In the genomic region with DNA sequence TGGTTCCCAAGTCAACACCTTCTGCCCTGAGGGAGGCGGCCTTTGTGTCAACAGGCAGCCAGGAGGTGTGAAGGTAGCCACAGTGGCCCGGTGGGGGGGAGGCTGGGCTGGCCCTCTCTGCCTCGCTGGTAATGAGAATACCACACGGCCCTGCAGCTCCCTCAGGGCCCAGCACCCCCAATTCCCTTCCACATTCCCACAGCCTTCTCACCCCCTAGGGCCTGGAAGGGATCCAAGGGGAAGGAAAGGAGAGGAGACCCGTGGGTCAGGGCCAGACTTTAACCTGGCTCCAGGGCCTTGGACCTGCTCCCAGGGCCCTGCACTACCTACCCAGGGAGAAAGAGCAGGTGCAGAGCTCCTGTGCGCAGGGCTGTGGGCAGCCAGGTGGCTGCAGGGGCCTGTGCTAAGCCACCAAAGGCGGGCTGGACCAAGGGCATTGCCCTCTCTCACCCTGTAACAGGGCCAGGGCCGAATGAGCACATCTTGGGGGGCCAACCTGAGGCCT, we compare ENCODE assay signal across 21 cellular contexts. TPM values are rescaled to one million over a fixed set of nuclear protein-coding genes. Genes with fewer than 3 reads are reported as not detected.
DNase-seq lines count a peak whose midpoint lies in the region; ATAC-seq and TF ChIP-seq lines count a peak whose summit lies in the region.
"Had no signal": no experiment of that assay in that cellular context is flagged by ENCODE, and none has a peak within 500 bp of the region (broad histone marks: within the 10 kb centered on the region; RNA-seq: fewer than 3 reads in every experiment).

No MANE protein-coding gene starts in this region.

- H4K8ac ChIP-seq in neuronal stem cell (ENCODE audit: low read depth, low read length) = no peak overlapping the region

- no peak overlapping the region for H2AFZ ChIP-seq in neuronal stem cell (ENCODE audit: low read length)

- peaks cover 0 to 1% of the 10 kb centered on the region in 2 donors for H3K9me3 ChIP-seq in neuronal stem cell (replicated peaks in 1 of 2; ENCODE audit: control insufficient read depth in 2 of 2, insufficient read depth in 1 of 2, low read depth in 1 of 2, low read length in 2 of 2)
- H3K9me3 ChIP-seq: gastroesophageal sphincter, ovary had no signal

- H4K91ac ChIP-seq in neuronal stem cell (ENCODE audit: low read depth, low read length, poor library complexity) = no peak overlapping the region

- no peak overlapping the region for H3K9ac ChIP-seq in neuronal stem cell (ENCODE audit: low read depth, low read length, poor library complexity)

- ATAC-seq in stimulated activated naive CD8-positive, alpha-beta T cell treated with anti-CD3 and anti-CD28 coated beads, Interleukin-15, Interleukin-2, amounts not matched to agents 100 U/mL and 50 U/mL, for 24 hours = peak; percentile 21
- no peak for ATAC-seq in stimulated activated naive CD8-positive, alpha-beta T cell treated with anti-CD3 and anti-CD28 coated beads, Interleukin-15, amount 100 ng/mL, for 72 hours
- ATAC-seq in left ventricle myocardium superior = peak; percentile 19

- peak overlapping the region in 1 of 2 donors; percentile 39 for H3K4me3 ChIP-seq in neuronal stem cell (ENCODE audit: low read length in 2 of 2)
- H3K4me3 ChIP-seq: gastroesophageal sphincter, GM12878, ovary, smooth muscle cell had no signal

- no peaks in the 10 kb centered on the region for H3K4me1 ChIP-seq in neuronal stem cell (ENCODE audit: control insufficient read depth in 2 of 2, insufficient read depth in 1 of 2, low read depth in 1 of 2, low read length in 2 of 2)
- H3K4me1 ChIP-seq: gastroesophageal sphincter had no signal

- H2BK12ac ChIP-seq in neuronal stem cell (ENCODE audit: low read length) = no peak overlapping the region

- no peak overlapping the region for H3K27ac ChIP-seq in neuronal stem cell (replicated peaks; ENCODE audit: low read length)
- H3K27ac ChIP-seq: gastroesophageal sphincter, ovary had no signal

- H3K4me2 ChIP-seq in neuronal stem cell (ENCODE audit: insufficient read depth, low read length, poor library complexity, severe bottlenecking) = no peak overlapping the region
- H3K4me2 ChIP-seq: smooth muscle cell had no signal

- H3K18ac ChIP-seq in neuronal stem cell (ENCODE audit: low read length) = peak overlapping the region; percentile 68

- H3K36me3 ChIP-seq in neuronal stem cell (replicated peaks in 1 of 2; ENCODE audit: control insufficient read depth in 2 of 2, insufficient read depth in 2 of 2, low read length in 2 of 2) = no peaks in the 10 kb centered on the region
- H3K36me3 ChIP-seq: gastroesophageal sphincter, ovary had no signal

- H3K27me3 Mint-ChIP-seq in stimulated activated naive CD8-positive, alpha-beta T cell treated with anti-CD3 and anti-CD28 coated beads, Interleukin-15, amount 100 ng/mL, for 72 hours = no peaks in the 10 kb centered on the region
- no peaks in the 10 kb centered on the region for H3K27me3 Mint-ChIP-seq in type B pancreatic cell
- peaks cover 63% of the 10 kb centered on the region for H3K27me3 Mint-ChIP-seq in nephron progenitor cell (ENCODE audit: low read depth, poor library complexity)
- no peaks in the 10 kb centered on the region for H3K27me3 Mint-ChIP-seq in osteocyte (ENCODE audit: unreplicated experiment)
- H3K27me3 Mint-ChIP-seq: CD4-positive, alpha-beta T cell had no signal

- H3K36me3 Mint-ChIP-seq in type B pancreatic cell (no peaks in the 10 kb centered on the region), nephron progenitor cell (ENCODE audit: low read depth) (no peaks in the 10 kb centered on the region), osteocyte (ENCODE audit: unreplicated experiment) (no peaks in the 10 kb centered on the region)

- no CpG with 5 or more reads among the region's 8 CpGs for WGBS in neuronal stem cell (ENCODE audit: extremely low coverage in 2 of 2, insufficient read length in 2 of 2, insufficient replicate concordance in 1 of 2), 2 donors

- no peak for DNase-seq in stimulated activated naive CD8-positive, alpha-beta T cell treated with anti-CD3 and anti-CD28 coated beads, Interleukin-15, Interleukin-2, amounts not matched to agents 100 U/mL and 50 U/mL, for 24 hours
- no peak for DNase-seq in stimulated activated naive CD8-positive, alpha-beta T cell treated with anti-CD3 and anti-CD28 coated beads, Interleukin-15, amount 100 ng/mL, for 72 hours
- no peak for DNase-seq in left ventricle myocardium superior
- DNase-seq in neuronal stem cell (ENCODE audit: low spot score) = no peak
- DNase-seq in type B pancreatic cell (ENCODE audit: extremely low spot score, unreplicated experiment) = no peak
- DNase-seq in nephron progenitor cell = no peak
- no peak for DNase-seq in pons (ENCODE audit: low spot score)
- DNase-seq in osteocyte (ENCODE audit: extremely low spot score, unreplicated experiment) = no peak
- DNase-seq: activated CD4-positive, alpha-beta T cell treated with anti-CD3 and anti-CD28 coated beads, Interleukin-2, amount 10 ng/mL, durations not matched to agents 24 days and 14 days; activated CD8-positive, alpha-beta memory T cell treated with anti-CD3 and anti-CD28 coated beads, Interleukin-2, amount 50 U/mL, for 4 hours; CD4-positive, alpha-beta T cell; central memory CD4-positive, alpha-beta T cell; DMS53; left cardiac atrium; NCI-H1930; NCI-H446; ovary; stimulated activated CD4-positive, alpha-beta T cell treated with anti-CD3 and anti-CD28 coated beads, Interleukin-4, amount 100 ng/mL, for 24 hours had no signal

- H3K4me3 Mint-ChIP-seq in stimulated activated naive CD8-positive, alpha-beta T cell treated with anti-CD3 and anti-CD28 coated beads, Interleukin-15, amount 100 ng/mL, for 72 hours = no peak overlapping the region
- H3K4me3 Mint-ChIP-seq in type B pancreatic cell (no peak overlapping the region), nephron progenitor cell (no peak overlapping the region), osteocyte (ENCODE audit: unreplicated experiment) (no peak overlapping the region)
- H3K4me3 Mint-ChIP-seq: activated CD4-positive, alpha-beta T cell treated with anti-CD3 and anti-CD28 coated beads, Interleukin-2, amount 10 ng/mL, durations not matched to agents 24 days and 14 days; CD4-positive, alpha-beta T cell had no signal

- H3K14ac ChIP-seq in neuronal stem cell (ENCODE audit: low read length) = peak overlapping the region; percentile 9

- H2AK5ac ChIP-seq in neuronal stem cell (ENCODE audit: low read depth, low read length) = peak overlapping the region; percentile 37

- TF ChIP-seq CTCF in type B pancreatic cell (conservative IDR thresholded peaks at IDR 0.05) = no peak
- TF ChIP-seq CTCF in nephron progenitor cell (IDR thresholded peaks at IDR 0.05) = no peak
- TF ChIP-seq CTCF in osteocyte (IDR thresholded peaks at IDR 0.05) = no peak

- H3K79me1 ChIP-seq in neuronal stem cell (ENCODE audit: low read depth, low read length) = no peaks in the 10 kb centered on the region

- intact Hi-C loops in left ventricle myocardium superior (cut with micrococcal nuclease) = no loop called here

- peak overlapping the region; percentile 11 for H2BK5ac ChIP-seq in neuronal stem cell (ENCODE audit: low read length)

- H2BK120ac ChIP-seq in neuronal stem cell (ENCODE audit: low read depth, low read length) = no peak overlapping the region

- no peak overlapping the region for H3K27ac Mint-ChIP-seq in stimulated activated naive CD8-positive, alpha-beta T cell treated with anti-CD3 and anti-CD28 coated beads, Interleukin-15, amount 100 ng/mL, for 72 hours
- no peak overlapping the region for H3K27ac Mint-ChIP-seq in type B pancreatic cell
- no peak overlapping the region for H3K27ac Mint-ChIP-seq in nephron progenitor cell
- no peak overlapping the region for H3K27ac Mint-ChIP-seq in osteocyte (ENCODE audit: unreplicated experiment)
- H3K27ac Mint-ChIP-seq: activated CD4-positive, alpha-beta T cell treated with anti-CD3 and anti-CD28 coated beads, Interleukin-2, amount 10 ng/mL, durations not matched to agents 24 days and 14 days; CD4-positive, alpha-beta T cell had no signal

- H3K4me1 Mint-ChIP-seq in stimulated activated naive CD8-positive, alpha-beta T cell treated with anti-CD3 and anti-CD28 coated beads, Interleukin-15, amount 100 ng/mL, for 72 hours = no peaks in the 10 kb centered on the region
- H3K4me1 Mint-ChIP-seq in type B pancreatic cell (ENCODE audit: unreplicated experiment) (no peaks in the 10 kb centered on the region), nephron progenitor cell (no peaks in the 10 kb centered on the region), osteocyte (ENCODE audit: unreplicated experiment) (peaks cover 18% of the 10 kb centered on the region)
- H3K4me1 Mint-ChIP-seq: activated CD4-positive, alpha-beta T cell treated with anti-CD3 and anti-CD28 coated beads, Interleukin-2, amount 10 ng/mL, durations not matched to agents 24 days and 14 days had no signal

- H3K4ac ChIP-seq in neuronal stem cell (ENCODE audit: low read length) = no peak overlapping the region

- no peaks in the 10 kb centered on the region for H3K27me3 ChIP-seq in neuronal stem cell (ENCODE audit: control insufficient read depth in 3 of 3, insufficient read depth in 3 of 3, low read depth in 1 of 3, low read length in 3 of 3)
- H3K27me3 ChIP-seq: gastroesophageal sphincter, ovary had no signal

- no peaks in the 10 kb centered on the region for H3K9me3 Mint-ChIP-seq in stimulated activated naive CD8-positive, alpha-beta T cell treated with anti-CD3 and anti-CD28 coated beads, Interleukin-15, amount 100 ng/mL, for 72 hours
- H3K9me3 Mint-ChIP-seq in type B pancreatic cell = no peaks in the 10 kb centered on the region
- H3K9me3 Mint-ChIP-seq in nephron progenitor cell = peaks cover 5% of the 10 kb centered on the region
- no peaks in the 10 kb centered on the region for H3K9me3 Mint-ChIP-seq in osteocyte (ENCODE audit: unreplicated experiment)
- H3K9me3 Mint-ChIP-seq: activated CD4-positive, alpha-beta T cell treated with anti-CD3 and anti-CD28 coated beads, Interleukin-2, amount 10 ng/mL, durations not matched to agents 24 days and 14 days; CD4-positive, alpha-beta T cell had no signal

- no peak overlapping the region for H3K23ac ChIP-seq in neuronal stem cell (ENCODE audit: low read depth, low read length, poor library complexity)

- H2BK15ac ChIP-seq in neuronal stem cell (ENCODE audit: low read length) = no peak overlapping the region

RNA-seq across cellular contexts. Expression of gene MESP2, which starts 8.7 kb away (rescaled TPM):
- total RNA-seq in left ventricle myocardium superior = 0.20 TPM
- polyA plus RNA-seq in neuronal stem cell (2013, experiment 1 of 2) = 0.35 TPM
- polyA plus RNA-seq in neuronal stem cell (2013, experiment 2 of 2) = 0.19 TPM
- not detected in 2 replicates for total RNA-seq in type B pancreatic cell (ENCODE audit: low replicate concordance)
- not detected in 2 replicates for total RNA-seq in osteocyte
- total RNA-seq: activated CD4-positive, alpha-beta T cell treated with anti-CD3 and anti-CD28 coated beads, Interleukin-2, amount 10 ng/mL, durations not matched to agents 24 days and 14 days; CD4-positive, alpha-beta T cell; gastroesophageal sphincter; GM12878; ovary; smooth muscle cell had no signal

RNA-seq across cellular contexts. Expression of gene MESP1, which starts 16.4 kb away (rescaled TPM):
- 8.4 TPM for total RNA-seq in left ventricle myocardium superior
- 0.32 TPM for polyA plus RNA-seq in neuronal stem cell (2013, experiment 1 of 2)
- 0.28 TPM for polyA plus RNA-seq in neuronal stem cell (2013, experiment 2 of 2)
- total RNA-seq in type B pancreatic cell (ENCODE audit: low replicate concordance) = 2.1 and 2.2 TPM in 2 replicates
- total RNA-seq in osteocyte = 2.1 and 2.2 TPM in 2 replicates
- total RNA-seq: smooth muscle cell had no signal

RNA-seq across cellular contexts. Expression of gene ANPEP, which starts 47.2 kb away (rescaled TPM):
- total RNA-seq in left ventricle myocardium superior (7.7 TPM), type B pancreatic cell (ENCODE audit: low replicate concordance) (56.3 and 206 TPM in 2 replicates), osteocyte (93.1 and 95.4 TPM in 2 replicates)
- polyA plus RNA-seq in neuronal stem cell (2013, experiment 1 of 2) = 3.5 TPM
- polyA plus RNA-seq in neuronal stem cell (2013, experiment 2 of 2) = 3.5 TPM
